ENCODE assay signal across 8 cellular contexts in genomic region chr6:70668499-70668812, GRCh38. TPM values are rescaled to one million over a fixed set of nuclear protein-coding genes. Genes with fewer than 3 reads are reported as not detected.
DNase-seq lines count a peak whose midpoint lies in the region; ATAC-seq, FAIRE-seq and TF ChIP-seq lines count a peak whose summit lies in the region.

No MANE protein-coding gene starts in this region.

- no TSS peak for BruUV-seq in GM12878 (replicated peaks; lab: Mats Ljungman, UMichigan)

- no peak for TF ChIP-seq RAD21 in GM12878 (IDR thresholded peaks at IDR 0.05; ENCODE audit: insufficient read depth, low read depth, low read length)

- H3K9me3 ChIP-seq in GM12878 (replicated peaks; ENCODE audit: control insufficient read depth, insufficient read depth, low read length) (no peaks in the 10 kb centered on the region), right lobe of liver (no peaks in the 10 kb centered on the region), tibial artery (no peaks in the 10 kb centered on the region)

- peak overlapping the region; percentile 76 for H3K4me3 ChIP-seq in LNCaP clone FGC (ENCODE audit: low read depth, low read length)
- peak overlapping the region; percentile 94 for H3K4me3 ChIP-seq in GM12878
- H3K4me3 ChIP-seq in right lobe of liver, result peak overlapping the region; percentile 77 to 90 (median 85)
- peak overlapping the region; percentile 93 to 95 for H3K4me3 ChIP-seq in tibial artery

- POLR2A ChIA-PET in GM12878 (lab: Charles Lee), result interaction anchor here (1.7 to 2.6 kb wide), 5 partner anchors 10 to 256 kb away, joined by 6 to 12 read pairs (median 11); partner anchors contain the start of genes FAM135A and SDHAF4

- TF ChIP-seq CTCF in LNCaP clone FGC (IDR thresholded peaks at IDR 0.05; ENCODE audit: control insufficient read depth, extremely low read depth, insufficient read depth) (no peak), GM12878 (IDR thresholded peaks at IDR 0.05 in 2 of 3, conservative IDR thresholded peaks at IDR 0.05 in 1 of 3; ENCODE audit: control insufficient read depth in 2 of 3, extremely low read depth in 1 of 3, insufficient read depth in 1 of 3, low read depth in 3 of 3, low read length in 3 of 3) (no peak), right lobe of liver (IDR thresholded peaks at IDR 0.05) (no peak), tibial artery (IDR thresholded peaks at IDR 0.05) (no peak)

- H3K27me3 ChIP-seq in GM12878 (replicated peaks in 1 of 2; ENCODE audit: control insufficient read depth in 2 of 2, insufficient read depth in 2 of 2, low read length in 1 of 2), result no peaks in the 10 kb centered on the region
- H3K27me3 ChIP-seq in right lobe of liver, result no peaks in the 10 kb centered on the region
- H3K27me3 ChIP-seq in tibial artery, result no peaks in the 10 kb centered on the region

- 0% methylated on average over 8 of the region's 8 CpGs for WGBS in GM12878 (ENCODE audit: insufficient coverage, insufficient replicate concordance, low lambda C conversion rate, missing lambda C conversion rate)
- 1% methylated on average over 7 of the region's 8 CpGs for WGBS in right lobe of liver (ENCODE audit: insufficient coverage, low coverage, low lambda C conversion rate, missing lambda C conversion rate)

- H3K36me3 ChIP-seq in GM12878 (ENCODE audit: control insufficient read depth in 2 of 2, insufficient read depth in 2 of 2, low read length in 1 of 2) (no peaks in the 10 kb centered on the region), right lobe of liver (no peaks in the 10 kb centered on the region), tibial artery (no peaks in the 10 kb centered on the region)

- no peaks in the 10 kb centered on the region for H3K27me3 Mint-ChIP-seq in activated T-cell treated with anti-CD3 and anti-CD28 coated beads, Interleukin-2, amount 50 U/mL, for 72 hours (ENCODE audit: low read depth)

- H3K4me1 Mint-ChIP-seq in activated T-cell treated with anti-CD3 and anti-CD28 coated beads, Interleukin-2, amount 50 U/mL, for 72 hours (ENCODE audit: low read depth), result peaks cover 62% of the 10 kb centered on the region

- no peak for FAIRE-seq in GM12878 (lab: Jason Lieb, UNC)

- ATAC-seq in activated T-cell treated with anti-CD3 and anti-CD28 coated beads, Interleukin-2, amount 50 U/mL, for 72 hours (replicated peaks in 1 of 2), result peak in 1 of 2 donors; percentile 48
- no peak; the same call in 2 of the 3 replicates for ATAC-seq in GM12878
- peak in 1 of 4 donors; percentile 70 for ATAC-seq in right lobe of liver
- no peak for ATAC-seq in HG03095 (IDR thresholded peaks at IDR 0.05; ENCODE audit: unreplicated experiment)

- H3K4me1 ChIP-seq in GM12878 (ENCODE audit: control insufficient read depth, insufficient read depth, low read length), result peaks cover 4% of the 10 kb centered on the region
- peaks cover 0 to 9% (median 4%) of the 10 kb centered on the region in 4 donors for H3K4me1 ChIP-seq in right lobe of liver
- peaks cover 0 to 22% (median 2%) of the 10 kb centered on the region in 4 donors for H3K4me1 ChIP-seq in tibial artery

- SMC1A ChIA-PET in GM12878 (lab: Charles Lee; ENCODE audit: uncharacterized antibody, unreplicated experiment), result interaction anchor here (0.7 to 5.2 kb wide), 9 partner anchors 11 to 621 kb away, joined by 3 to 40 read pairs (median 6); partner anchors contain the start of genes FAM135A and SDHAF4

- no peaks in the 10 kb centered on the region for H4K20me1 ChIP-seq in GM12878 (ENCODE audit: control insufficient read depth, insufficient read depth)

- RAD21 ChIA-PET in GM12878 (lab: Charles Lee; ENCODE audit: unreplicated experiment), result interaction anchor here (1.1 to 2.0 kb wide), 3 partner anchors 16 to 102 kb away, joined by 5 to 12 read pairs (median 7); partner anchors contain the start of gene SDHAF4

- peaks cover 0 to 2% of the 10 kb centered on the region in 2 donors for H3K36me3 Mint-ChIP-seq in activated T-cell treated with anti-CD3 and anti-CD28 coated beads, Interleukin-2, amount 50 U/mL, for 72 hours (ENCODE audit: insufficient read depth in 2 of 2)

- peaks cover 42% of the 10 kb centered on the region for H3K79me2 ChIP-seq in GM12878 (ENCODE audit: control insufficient read depth, insufficient read depth, low read length)

- peak overlapping the region; percentile 82 for H3K4me2 ChIP-seq in GM12878 (ENCODE audit: control insufficient read depth, insufficient read depth)

- H3K9ac ChIP-seq in GM12878 (ENCODE audit: control insufficient read depth, insufficient read depth, low read length), result peak overlapping the region; percentile 82

- intact Hi-C loops in GM12878 (cut with micrococcal nuclease; ENCODE audit: unreplicated experiment), result loop anchor here (2.0 to 5.0 kb wide), 3 partner anchors 18 to 256 kb away; partner anchors contain the start of genes FAM135A and SDHAF4
- intact Hi-C loops in right lobe of liver (cut with DNase I), result no loop called here
- intact Hi-C loops in tibial artery (cut with DNase I; ENCODE audit: low total_unique reads), result loop anchor here (5.0 kb wide), 1 partner anchor 256 kb away; the partner anchor contains the start of gene FAM135A

- H3K27ac ChIP-seq in GM12878 (ENCODE audit: control insufficient read depth, insufficient read depth) (peak overlapping the region; percentile 81), right lobe of liver (peak overlapping the region; percentile 74 to 88 (median 84)), tibial artery (peak overlapping the region; percentile 96)

- no peak for TF ChIP-seq EP300 in GM12878 (IDR thresholded peaks at IDR 0.05; ENCODE audit: borderline replicate concordance in 1 of 2, control insufficient read depth in 1 of 2, low read depth in 2 of 2, low read length in 2 of 2)

- DNase-seq in activated T-cell treated with anti-CD3 and anti-CD28 coated beads, Interleukin-2, amount 50 U/mL, for 72 hours, result peak; percentile 45 to 75
- DNase-seq in activated T-cell treated with anti-CD3 and anti-CD28 coated beads for 4 hours, result no peak
- no peak for DNase-seq in LNCaP clone FGC (ENCODE audit: low read depth)
- DNase-seq in GM12878 (ENCODE audit: low read depth, low spot score), result no peak
- peak in 1 of 3 donors; percentile 76 for DNase-seq in right lobe of liver
- DNase-seq in tibial artery, result no peak
- DNase-seq in HK-2 (ENCODE audit: unreplicated experiment), result no peak

- CTCF ChIA-PET in GM12878 (lab: Yijun Ruan, JAX), result interaction anchor here (1.1 to 4.5 kb wide), 7 partner anchors 9 to 299 kb away, joined by 3 to 38 read pairs (median 7); no protein-coding TSS in a partner anchor

- TF ChIP-seq POLR2A in GM12878 (IDR thresholded peaks at IDR 0.05; ENCODE audit: low read depth, low read length) (no peak), right lobe of liver (IDR thresholded peaks at IDR 0.05) (no peak)

- peak overlapping the region; percentile 90 to 98 for H3K4me3 Mint-ChIP-seq in activated T-cell treated with anti-CD3 and anti-CD28 coated beads, Interleukin-2, amount 50 U/mL, for 72 hours

- peak overlapping the region; percentile 95 for H2AFZ ChIP-seq in GM12878 (ENCODE audit: control insufficient read depth, low read depth, low read length)

- H3K9me3 Mint-ChIP-seq in activated T-cell treated with anti-CD3 and anti-CD28 coated beads, Interleukin-2, amount 50 U/mL, for 72 hours, result no peaks in the 10 kb centered on the region

- in situ Hi-C loops in GM12878 (cut with MboI), result no loop called here

- peak overlapping the region; percentile 97 for H3K27ac Mint-ChIP-seq in activated T-cell treated with anti-CD3 and anti-CD28 coated beads, Interleukin-2, amount 50 U/mL, for 72 hours

TF ChIP-seq in GM12878, 131 proteins besides CTCF, POLR2A, EP300 and RAD21 (continues in another document):
- TF ChIP-seq E2F8 (IDR thresholded peaks at IDR 0.05; ENCODE audit: low read depth, partially characterized antibody) (no peak), ETV6 (conservative IDR thresholded peaks at IDR 0.05 in 1 of 2, IDR thresholded peaks at IDR 0.05 in 1 of 2; ENCODE audit: borderline replicate concordance in 1 of 2, low read depth in 1 of 2) (no peak), MYC (IDR thresholded peaks at IDR 0.05; ENCODE audit: insufficient read depth, insufficient read length, insufficient replicate concordance, low read length, severe bottlenecking) (no peak)

RNA-seq across cellular contexts. Expression of gene SMAP1, which starts 0.8 kb away (rescaled TPM):
- 10 to 100 TPM; 28.9 to 30.9 TPM for total RNA-seq in activated T-cell treated with anti-CD3 and anti-CD28 coated beads, Interleukin-2, amount 50 U/mL, for 72 hours
- 22.9 and 25.6 TPM in 2 replicates for total RNA-seq in GM12878 (2013; cell fraction: nucleolus; rRNA removed)
- total RNA-seq in GM12878 (2014; rRNA removed) (18.6 and 19.5 TPM in 2 replicates), GM12878 (2014; rRNA removed; fragmentation: Illumina TruSeq; extraction: Trizol) (25.9 and 26.2 TPM in 2 replicates), GM12878 (2021) (23.2 and 24.6 TPM in 2 replicates), right lobe of liver (10 to 100 TPM in 4 of 6 experiments, 1 to 10 TPM in 2; 9.1 to 16.1 (median 12.2) TPM)
- 14.0 TPM for polyA plus RNA-seq in GM12878 (2011; ENCODE audit: low read depth)
- polyA plus RNA-seq in GM12878 (2011; rRNA removed) (30.1 and 32.4 TPM in 2 replicates), GM12878 (2014; fragmentation: Illumina TruSeq; extraction: Trizol) (33.9 and 39.6 TPM in 2 replicates), GM12878 (2014; fragmentation: Nextera tagmentation; extraction: Ambion mirVana) (10 to 100 TPM; 13.7 to 15.1 TPM), GM12878 (2014; rRNA removed) (20.9 and 21.3 TPM in 2 replicates), GM12878 (2016; fragmentation: Nextera tagmentation; extraction: Ambion mirVana) (10 to 100 TPM; 26.0 to 26.8 TPM)
- 23.0 and 24.5 TPM in 2 replicates for polyA plus RNA-seq in GM12878 (2011; cell fraction: cytosol; rRNA removed)
- polyA plus RNA-seq in GM12878 (2011; cell fraction: nucleus; rRNA removed), result 20.8 and 21.1 TPM in 2 replicates
- 18.1 and 23.7 TPM in 2 replicates for polyA plus RNA-seq in GM12878 (2012)
- polyA minus RNA-seq in GM12878 (2011; rRNA and poly(A)+ RNA removed), result 32.8 and 35.4 TPM in 2 replicates
- polyA minus RNA-seq in GM12878 (2011; cell fraction: cytosol; rRNA and poly(A)+ RNA removed), result 12.7 and 12.8 TPM in 2 replicates
- polyA minus RNA-seq in GM12878 (2011; cell fraction: nucleus; rRNA and poly(A)+ RNA removed), result 12.5 and 23.1 TPM in 2 replicates

Comparison
In these comparisons a context has a peak if more than half of its experiments do, and no peak if none do; other contexts are left out.
1. DNase-seq: peak in activated T-cell treated with anti-CD3 and anti-CD28 coated beads, Interleukin-2, amount 50 U/mL, for 72 hours (2 of 2); none in activated T-cell treated with anti-CD3 and anti-CD28 coated beads for 4 hours (single experiment), LNCaP clone FGC (single experiment), GM12878 (single experiment), tibial artery (0 of 2) and HK-2 (single experiment).
2. intact Hi-C loops: an anchor here in GM12878 (2.0 to 5.0 kb wide) and tibial artery (5.0 kb wide); none called in right lobe of liver.
3. Peak in every context shown above with its lines, with median percentiles within 50 percentile points of each other: H3K4me3 ChIP-seq and H3K27ac ChIP-seq.